ENCODE assay signal across 7 cellular contexts in the genomic region with DNA sequence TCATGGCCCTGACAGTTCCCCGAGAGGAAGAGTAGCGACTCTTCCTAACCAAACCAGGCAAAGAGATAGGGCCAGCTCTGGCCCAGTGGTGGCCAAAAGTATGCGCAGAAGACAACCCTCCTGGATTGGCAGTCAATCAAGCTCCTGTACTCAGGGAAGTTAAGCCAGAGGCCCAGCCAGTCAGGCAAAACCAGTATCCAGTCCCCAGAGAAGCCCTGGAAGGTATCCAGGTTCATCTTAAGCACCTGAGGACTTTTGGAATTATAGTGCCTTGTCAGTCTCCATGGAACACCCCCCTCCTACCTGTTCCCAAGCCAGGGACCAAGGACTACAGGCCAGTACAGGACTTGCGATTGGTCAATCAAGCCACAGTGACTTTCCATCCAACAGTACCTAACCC.
"Had no signal": no experiment of that assay in that cellular context is flagged by ENCODE, and none has a peak within 500 bp of the region (broad histone marks: within the 10 kb centered on the region; RNA-seq: fewer than 3 reads in every experiment).

No MANE protein-coding gene starts in this region.

- H3K4me3 ChIP-seq: K562 had no signal

- H3K4me2 ChIP-seq: KMS-11 had no signal

- ATAC-seq: HepG2, K562 had no signal

- DNase-seq: IMR-90, KBM-7, KG1 had no signal

- FAIRE-seq: HepG2, K562 had no signal

- H3K27ac ChIP-seq: HL-60, KMS-11 had no signal

- H3K9ac ChIP-seq: KMS-11 had no signal
